Comparison of ENCODE assay signal across 11 cellular contexts in the genomic region with DNA sequence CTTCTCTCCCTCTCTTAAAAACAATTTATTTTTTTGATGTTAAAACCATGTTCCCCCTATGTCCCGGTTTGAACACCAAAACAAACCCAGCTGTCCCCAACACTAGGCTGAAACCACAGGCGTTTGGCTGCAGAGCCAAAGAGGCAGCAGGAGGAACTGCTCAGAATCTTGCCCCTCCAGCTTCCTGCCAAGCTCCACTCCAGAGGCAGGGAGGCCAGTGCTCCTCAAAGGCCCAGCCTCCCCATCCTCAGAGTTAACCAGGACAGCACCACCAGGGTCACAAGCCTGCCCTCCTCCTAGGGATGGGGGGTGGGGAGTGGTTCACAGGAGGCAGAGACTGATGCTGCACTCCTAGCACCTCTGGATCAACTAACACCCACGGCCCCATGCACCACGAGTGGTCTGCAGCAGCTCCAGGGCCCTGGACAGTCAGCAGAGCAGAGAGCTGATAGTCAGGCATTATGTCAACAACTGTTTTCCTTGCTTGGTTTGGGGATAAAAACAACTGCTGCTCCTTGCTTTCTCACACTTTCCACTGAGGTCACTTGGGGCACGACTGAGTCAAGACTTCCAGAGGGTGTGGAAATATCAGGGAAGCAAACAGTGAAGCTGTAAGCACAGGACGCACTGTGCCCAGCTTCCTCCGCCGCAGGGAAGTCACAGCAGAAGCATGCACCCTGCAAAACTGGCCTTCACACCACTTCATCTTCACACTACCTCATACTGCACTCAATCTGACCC.
DNase-seq lines count a peak whose midpoint lies in the region; ATAC-seq, FAIRE-seq and TF ChIP-seq lines count a peak whose summit lies in the region.
"Had no signal": no experiment of that assay in that cellular context is flagged by ENCODE, and none has a peak within 500 bp of the region (broad histone marks: within the 10 kb centered on the region; RNA-seq: fewer than 3 reads in every experiment).

No MANE protein-coding gene starts in this region.

- H3K9me3 ChIP-seq in MG63 (no peaks in the 10 kb centered on the region), lung (ENCODE audit: control insufficient read depth in 2 of 2, insufficient read depth in 1 of 2, low read length in 1 of 2) (no peaks in the 10 kb centered on the region), tibial artery (no peaks in the 10 kb centered on the region)

- peak; percentile 74 for ATAC-seq in lung (ENCODE audit: insufficient read depth, low FRiP score)

- FAIRE-seq in GM19239 (lab: Jason Lieb, UNC): no peak

- H3K27me3 ChIP-seq in MG63 (no peaks in the 10 kb centered on the region), lung (ENCODE audit: control insufficient read depth, insufficient read depth) (no peaks in the 10 kb centered on the region), tibial artery (no peaks in the 10 kb centered on the region)
- H3K27me3 ChIP-seq: cardiac muscle cell had no signal

- DNase-seq in MG63 (peak; percentile 35), dermis blood vessel endothelial cell (peak; percentile 5), lung (ENCODE audit: low spot score) (peak; percentile 45), tibial artery (peak; percentile 67 to 74), GM19239 (ENCODE audit: insufficient read length, low spot score) (no peak), NCI-H82 (lab: John Stamatoyannopoulos, UW) (no peak), SHP77 (lab: John Stamatoyannopoulos, UW) (no peak), NCI-H1436 (lab: John Stamatoyannopoulos, UW) (no peak)
- DNase-seq: DMS53, GOT3 had no signal

- intact Hi-C loops in tibial artery (cut with DNase I; ENCODE audit: low total_unique reads): no loop called here

- WGBS in lung, 2 donors: 40 to 49% methylated on average over 8 of the region's 8 CpGs

- H3K27ac ChIP-seq in lung (ENCODE audit: low read depth in 1 of 2, low read length in 1 of 2) (peak overlapping the region in 1 of 2 donors; percentile 72), tibial artery (peak overlapping the region; percentile 47 to 52)
- H3K27ac ChIP-seq: cardiac muscle cell had no signal

- TF ChIP-seq CTCF in lung (IDR thresholded peaks at IDR 0.05; ENCODE audit: control extremely low read depth, extremely low read depth) (no peak), tibial artery (IDR thresholded peaks at IDR 0.05) (no peak)

- no peaks in the 10 kb centered on the region for H3K36me3 ChIP-seq in MG63
- H3K36me3 ChIP-seq in lung (ENCODE audit: control insufficient read depth in 2 of 2, insufficient read depth in 2 of 2, low read length in 2 of 2): no peaks in the 10 kb centered on the region
- no peaks in the 10 kb centered on the region for H3K36me3 ChIP-seq in tibial artery
- H3K36me3 ChIP-seq: cardiac muscle cell had no signal

- H3K4me1 ChIP-seq in lung (ENCODE audit: control insufficient read depth in 2 of 2, insufficient read depth in 2 of 2, low read length in 2 of 2) (peaks cover 0 to 4% of the 10 kb centered on the region in 2 donors), tibial artery (peaks cover 0 to 44% (median 7%) of the 10 kb centered on the region in 4 donors)

- H3K4me3 ChIP-seq in MG63: no peak overlapping the region
- H3K4me3 ChIP-seq in lung: no peak overlapping the region
- H3K4me3 ChIP-seq in tibial artery: no peak overlapping the region
- H3K4me3 ChIP-seq: cardiac muscle cell had no signal

Comparison
In these comparisons a context has a peak if more than half of its experiments do, and no peak if none do; other contexts are left out.
1. DNase-seq: peak in MG63 (single experiment), dermis blood vessel endothelial cell (single experiment), lung (single experiment) and tibial artery (2 of 2); none in GM19239 (single experiment), NCI-H82 (single experiment), SHP77 (0 of 2) and NCI-H1436 (single experiment).